In genomic region chr17:65561394-65562205, GRCh38 we compare ENCODE assay signal across 8 cellular contexts. TPM values are rescaled to one million over a fixed set of nuclear protein-coding genes. Genes with fewer than 3 reads are reported as not detected.
DNase-seq lines count a peak whose midpoint lies in the region; ATAC-seq and TF ChIP-seq lines count a peak whose summit lies in the region.

Gene AXIN2 (minus strand): TSS chr17:65561648. CDS start chr17:65558620, 3,028 bp downstream.

- DNase-seq in GM06990 (ENCODE audit: extremely low read depth, insufficient read length), result peak; percentile 88
- DNase-seq in NCI-H1092 treated with DMSO at 0.1 percent for 48 hours (lab: John Stamatoyannopoulos, UW), result peak; percentile 69
- peak; percentile 72 to 96 (median 80) for DNase-seq in T-helper 2 cell
- DNase-seq in ascending aorta (ENCODE audit: low spot score in 2 of 2), result peak; percentile 59 to 94
- peak; percentile 100 for DNase-seq in hepatic stellate cell (ENCODE audit: low spot score)
- peak; percentile 92 for DNase-seq in uterus

- TF ChIP-seq CTCF in GM06990 (IDR thresholded peaks at IDR 0.05; ENCODE audit: insufficient read depth, low read length, poor library complexity, severe bottlenecking), result no peak
- TF ChIP-seq CTCF in ascending aorta (IDR thresholded peaks at IDR 0.05), result peak; percentile 11 to 32 (median 12)
- TF ChIP-seq CTCF in uterus (IDR thresholded peaks at IDR 0.05), result peak in 3 of 4 experiments; percentile 12 to 31 (median 29)

- ATAC-seq in HG02610 (IDR thresholded peaks at IDR 0.05; ENCODE audit: unreplicated experiment), result peak; percentile 84

- peak within 1 kb of the TSS; percentile 90 to 94 for H3K27ac ChIP-seq in ascending aorta
- peak within 1 kb of the TSS; percentile 95 for H3K27ac ChIP-seq in rectal smooth muscle tissue (ENCODE audit: low read depth, low read length)
- H3K27ac ChIP-seq in uterus, result no peak within 1 kb of the TSS

- no peaks in the 10 kb centered on the region for H3K27me3 ChIP-seq in GM06990 (replicated peaks; ENCODE audit: control insufficient read depth, insufficient read depth, low read length)
- H3K27me3 ChIP-seq in ascending aorta, result no peaks in the 10 kb centered on the region
- H3K27me3 ChIP-seq in rectal smooth muscle tissue (ENCODE audit: control insufficient read depth, insufficient read depth, low read length), result no peaks in the 10 kb centered on the region
- H3K27me3 ChIP-seq in uterus, result no peaks in the 10 kb centered on the region

- peak within 1 kb of the TSS; percentile 67 for H3K4me3 ChIP-seq in GM06990 (replicated peaks; ENCODE audit: low read depth, low read length)
- peak within 1 kb of the TSS in 1 of 2 donors; percentile 97 for H3K4me3 ChIP-seq in ascending aorta
- peak within 1 kb of the TSS; percentile 74 for H3K4me3 ChIP-seq in rectal smooth muscle tissue (ENCODE audit: low read length)
- H3K4me3 ChIP-seq in uterus, result peak within 1 kb of the TSS in 1 of 2 donors; percentile 57

- H3K36me3 ChIP-seq in GM06990 (ENCODE audit: control insufficient read depth, insufficient read depth, low read length) (no peaks in the 10 kb centered on the region), ascending aorta (peaks cover 0 to 4% of the 10 kb centered on the region in 2 donors), rectal smooth muscle tissue (ENCODE audit: control insufficient read depth, insufficient read depth, low read length) (no peaks in the 10 kb centered on the region), uterus (no peaks in the 10 kb centered on the region)

- no peaks in the 10 kb centered on the region for H3K9me3 ChIP-seq in ascending aorta
- no peaks in the 10 kb centered on the region for H3K9me3 ChIP-seq in uterus

- peaks cover 0 to 11% of the 10 kb centered on the region in 2 donors for H3K4me1 ChIP-seq in ascending aorta
- peaks cover 14% of the 10 kb centered on the region for H3K4me1 ChIP-seq in rectal smooth muscle tissue (ENCODE audit: control insufficient read depth, insufficient read depth, low read length)
- no peaks in the 10 kb centered on the region for H3K4me1 ChIP-seq in uterus

- intact Hi-C loops in ascending aorta (cut with DNase I), result loop anchor here (1.0 to 5.0 kb wide), 2 partner anchors 98 to 589 kb away; no protein-coding TSS in a partner anchor
- intact Hi-C loops in uterus (cut with DNase I; ENCODE audit: low total_unique reads), result no loop called here

- TF ChIP-seq POLR2A in uterus (IDR thresholded peaks at IDR 0.05), result no peak

- H3K9ac ChIP-seq in rectal smooth muscle tissue (ENCODE audit: low read length), result no peak within 1 kb of the TSS

RNA-seq across cellular contexts. Expression of gene AXIN2, which starts in this region (rescaled TPM):
- 27.5 TPM for total RNA-seq in ascending aorta
- 10 to 100 TPM in 3 of 4 donors, 1 to 10 TPM in 1; 8.2 to 65.1 (median 42.0) TPM for total RNA-seq in uterus

Comparison
In these comparisons a context has a peak if more than half of its experiments do, and no peak if none do; other contexts are left out.
1. H3K27ac ChIP-seq: peak in ascending aorta (2 of 2) and rectal smooth muscle tissue (single experiment); none in uterus (0 of 2).
2. Peak in every context shown above with its lines, with median percentiles within 50 percentile points of each other: DNase-seq.